20 cellular contexts compared by ENCODE assay signal in the genomic region with DNA sequence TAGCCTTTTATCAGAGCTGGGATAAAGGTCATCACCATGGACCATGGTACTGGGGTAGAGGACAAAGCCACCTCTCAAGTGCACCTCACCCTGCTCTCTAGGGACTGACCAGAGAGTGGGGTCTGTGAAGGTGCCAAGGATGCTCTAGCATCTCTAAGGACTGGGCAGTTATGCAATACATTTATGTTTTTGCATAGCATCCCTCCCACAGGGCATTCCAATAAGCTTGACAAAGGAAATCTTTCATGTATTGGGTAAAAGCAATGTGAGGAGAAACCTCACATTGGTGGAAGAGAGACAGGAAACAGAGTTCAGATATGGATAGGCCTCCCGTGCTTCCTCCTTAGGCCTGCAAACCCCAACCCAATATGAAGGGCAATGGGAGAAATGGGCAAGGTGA.
"Had no signal": no experiment of that assay in that cellular context is flagged by ENCODE, and none has a peak within 500 bp of the region (broad histone marks: within the 10 kb centered on the region; RNA-seq: fewer than 3 reads in every experiment).

No MANE protein-coding gene starts in this region.

- H3K9me3 ChIP-seq: adrenal gland, ovary, psoas muscle had no signal

- H3K4me3 Mint-ChIP-seq: activated T-cell treated with anti-CD3 and anti-CD28 coated beads, Interleukin-2, amount 50 U/mL, for 72 hours; mesothelial cell of epicardium; naive B cell; neural crest cell; stimulated activated naive B cell treated with anti-CD40 and anti-IgM and Interleukin-4, amounts not matched to agents 10 μg/mL and 1 μg/mL and 100 μg/mL, for 72 hours had no signal

- H3K36me3 Mint-ChIP-seq: mesothelial cell of epicardium, naive B cell had no signal

- H3K36me3 ChIP-seq: adrenal gland, ovary had no signal

- H3K9me3 Mint-ChIP-seq: activated naive CD4-positive, alpha-beta T cell treated with anti-CD3 and anti-CD28 coated beads, Interleukin-2, amount 50 U/mL, for 72 hours; activated T-cell treated with anti-CD3 and anti-CD28 coated beads, Interleukin-2, amount 50 U/mL, for 72 hours; mesothelial cell of epicardium; naive B cell; neural crest cell; stimulated activated naive B cell treated with anti-CD40 and anti-IgM and Interleukin-4, amounts not matched to agents 10 μg/mL and 1 μg/mL and 100 μg/mL, for 72 hours had no signal

- ATAC-seq: activated CD4-positive, CD25-positive, alpha-beta regulatory T cell treated with anti-CD3 and anti-CD28 coated beads, Interleukin-2, amount 50 U/mL, for 24 hours; activated naive CD4-positive, alpha-beta T cell treated with anti-CD3 and anti-CD28 coated beads, Interleukin-2, amount 50 U/mL, for 72 hours; activated T-cell treated with anti-CD3 and anti-CD28 coated beads, Interleukin-2, amount 50 U/mL, for 72 hours; foreskin keratinocyte; left lobe of liver; psoas muscle; right cardiac atrium; stimulated activated naive B cell treated with anti-CD40 and anti-IgM and Interleukin-4, amounts not matched to agents 10 μg/mL and 1 μg/mL and 100 μg/mL, for 72 hours had no signal

- H3K4me3 ChIP-seq: adrenal gland, lung, ovary, psoas muscle had no signal

- H3K27ac Mint-ChIP-seq: activated naive CD4-positive, alpha-beta T cell treated with anti-CD3 and anti-CD28 coated beads, Interleukin-2, amount 50 U/mL, for 72 hours; activated T-cell treated with anti-CD3 and anti-CD28 coated beads, Interleukin-2, amount 50 U/mL, for 72 hours; mesothelial cell of epicardium; stimulated activated naive B cell treated with anti-CD40 and anti-IgM and Interleukin-4, amounts not matched to agents 10 μg/mL and 1 μg/mL and 100 μg/mL, for 72 hours had no signal

- H3K27me3 Mint-ChIP-seq: naive B cell; stimulated activated naive B cell treated with anti-CD40 and anti-IgM and Interleukin-4, amounts not matched to agents 10 μg/mL and 1 μg/mL and 100 μg/mL, for 72 hours had no signal

- H3K27ac ChIP-seq: adrenal gland, foreskin keratinocyte, ovary, psoas muscle had no signal

- DNase-seq: activated CD8-positive, alpha-beta memory T cell treated with anti-CD3 and anti-CD28 coated beads for 24 hours; activated CD8-positive, alpha-beta memory T cell treated with anti-CD3 and anti-CD28 coated beads, Interleukin-2, amount 50 U/mL, for 48 hours; activated gamma-delta T cell; activated T-cell treated with anti-CD3 and anti-CD28 coated beads, Interleukin-2, amount 50 U/mL, for 72 hours; adrenal gland; foreskin keratinocyte; kidney; naive B cell; ovary; psoas muscle; right cardiac atrium; stimulated activated CD4-positive, alpha-beta T cell treated with anti-CD3 and anti-CD28 coated beads, Interleukin-4, amount 100 ng/mL, for 24 hours; stimulated activated naive B cell treated with anti-CD40 and anti-IgM and Interleukin-4, amounts not matched to agents 10 μg/mL and 1 μg/mL and 100 μg/mL, for 72 hours; T1000 had no signal

- H3K27me3 ChIP-seq: adrenal gland, foreskin keratinocyte, ovary had no signal
